26 cellular contexts compared by ENCODE assay signal in the genomic region with DNA sequence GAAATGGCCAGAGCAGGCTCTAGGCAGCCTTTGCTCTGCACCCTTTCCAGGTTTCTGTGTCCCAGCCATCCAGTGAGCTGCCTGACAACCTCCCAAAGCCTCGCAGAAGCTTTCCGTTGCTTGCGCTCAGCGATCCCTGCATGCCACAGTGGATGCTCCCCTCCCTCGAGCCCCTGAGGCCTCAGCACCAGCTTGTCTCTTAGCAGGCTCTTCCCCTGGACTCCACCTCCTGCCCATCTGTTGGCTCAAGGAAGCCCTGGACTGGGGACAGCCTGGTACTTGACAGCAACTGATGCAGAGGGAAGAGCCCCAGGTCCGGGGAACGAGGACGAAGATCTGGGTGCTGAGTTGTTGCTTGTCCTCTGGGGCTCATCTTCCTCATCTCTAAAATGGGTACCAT. TPM values are rescaled to one million over a fixed set of nuclear protein-coding genes. Genes with fewer than 3 reads are reported as not detected.
"Had no signal": no experiment of that assay in that cellular context is flagged by ENCODE, and none has a peak within 500 bp of the region (broad histone marks: within the 10 kb centered on the region; RNA-seq: fewer than 3 reads in every experiment).

No MANE protein-coding gene starts in this region.

- H3K27ac Mint-ChIP-seq: activated B cell treated with CpG ODN at 0.5 μM for 24 hours; activated CD4-positive, alpha-beta T cell treated with anti-CD3 and anti-CD28 coated beads, Interleukin-2, amount 10 ng/mL, durations not matched to agents 24 days and 14 days; activated CD8-positive, alpha-beta memory T cell treated with anti-CD3 and anti-CD28 coated beads, Interleukin-2, amount 10 ng/mL, durations not matched to agents 7 days and 5 days; activated naive CD4-positive, alpha-beta T cell treated with anti-CD3 and anti-CD28 coated beads for 36 hours; activated naive CD8-positive, alpha-beta T cell; activated T-helper 17 cell treated with anti-CD3 and anti-CD28 coated beads, Interleukin-2, amount 50 U/mL, for 72 hours; T-helper 1 cell treated with Interleukin-12 subunit alpha and Interleukin-12 subunit beta and Interleukin-4 antibody, amounts not matched to agents 30 μg/mL and 1 μg/mL, for 36 hours had no signal

- H3K9me3 Mint-ChIP-seq: activated B cell treated with CpG ODN at 0.5 μM for 24 hours; activated CD4-positive, alpha-beta T cell treated with anti-CD3 and anti-CD28 coated beads, Interleukin-2, amount 10 ng/mL, durations not matched to agents 24 days and 14 days; activated naive CD4-positive, alpha-beta T cell treated with anti-CD3 and anti-CD28 coated beads for 36 hours; activated T-cell treated with anti-CD3 and anti-CD28 coated beads, Interleukin-2, amount 50 U/mL, for 4 hours; activated T-helper 17 cell treated with anti-CD3 and anti-CD28 coated beads, Interleukin-2, amount 50 U/mL, for 72 hours; T-helper 1 cell treated with Interleukin-12 subunit alpha and Interleukin-12 subunit beta and Interleukin-4 antibody, amounts not matched to agents 30 μg/mL and 1 μg/mL, for 36 hours had no signal

- H3K27ac ChIP-seq: brain microvascular endothelial cell, cardiac muscle cell, Peyer's patch, RWPE1 had no signal

- H3K9me3 ChIP-seq: Peyer's patch had no signal

- H3K36me3 ChIP-seq: brain microvascular endothelial cell, cardiac muscle cell, MG63, Peyer's patch had no signal

- DNase-seq: activated B cell treated with CpG ODN at 0.5 μM for 24 hours; activated CD4-positive, alpha-beta T cell treated with anti-CD3 and anti-CD28 coated beads for 1 hour; activated CD4-positive, alpha-beta T cell treated with anti-CD3 and anti-CD28 coated beads, Interleukin-2, amount 10 ng/mL, durations not matched to agents 24 days and 14 days; activated CD4-positive, alpha-beta T cell treated with anti-CD3 and anti-CD28 coated beads, Interleukin-2, amount 50 U/mL, for 48 hours; activated CD8-positive, alpha-beta memory T cell treated with anti-CD3 and anti-CD28 coated beads, Interleukin-2, amount 10 ng/mL, durations not matched to agents 7 days and 5 days; activated gamma-delta T cell; activated naive CD4-positive, alpha-beta T cell treated with anti-CD3 and anti-CD28 coated beads for 36 hours; activated T-cell treated with anti-CD3 and anti-CD28 coated beads, Interleukin-2, amount 50 U/mL, for 4 hours; amygdala; brain microvascular endothelial cell; MG63; NCI-H1105; NCI-H1436; NCI-H1694 treated with DMSO at 0.1 percent for 48 hours; NCI-H2029 treated with DMSO at 0.1 percent for 48 hours; NCI-H510A treated with DMSO at 0.1 percent for 48 hours; NCI-H774; Peyer's patch; SHP77 treated with DMSO at 0.1 percent for 48 hours had no signal

- H3K4me3 ChIP-seq: cardiac muscle cell, MG63, Peyer's patch had no signal

- H3K27me3 ChIP-seq: cardiac muscle cell, Peyer's patch had no signal

- H3K4me3 Mint-ChIP-seq: activated B cell treated with CpG ODN at 0.5 μM for 24 hours; activated CD4-positive, alpha-beta T cell treated with anti-CD3 and anti-CD28 coated beads, Interleukin-2, amount 10 ng/mL, durations not matched to agents 24 days and 14 days; activated CD8-positive, alpha-beta memory T cell treated with anti-CD3 and anti-CD28 coated beads, Interleukin-2, amount 10 ng/mL, durations not matched to agents 7 days and 5 days; activated naive CD4-positive, alpha-beta T cell treated with anti-CD3 and anti-CD28 coated beads for 36 hours; activated naive CD8-positive, alpha-beta T cell; activated T-cell treated with anti-CD3 and anti-CD28 coated beads, Interleukin-2, amount 50 U/mL, for 4 hours; activated T-helper 17 cell treated with anti-CD3 and anti-CD28 coated beads, Interleukin-2, amount 50 U/mL, for 72 hours; T-helper 1 cell treated with Interleukin-12 subunit alpha and Interleukin-12 subunit beta and Interleukin-4 antibody, amounts not matched to agents 30 μg/mL and 1 μg/mL, for 36 hours had no signal

- H3K36me3 Mint-ChIP-seq: activated CD8-positive, alpha-beta memory T cell treated with anti-CD3 and anti-CD28 coated beads, Interleukin-2, amount 10 ng/mL, durations not matched to agents 7 days and 5 days; activated naive CD8-positive, alpha-beta T cell had no signal

- ATAC-seq: activated CD8-positive, alpha-beta memory T cell treated with anti-CD3 and anti-CD28 coated beads, Interleukin-2, amount 10 ng/mL, durations not matched to agents 7 days and 5 days; activated T-cell treated with anti-CD3 and anti-CD28 coated beads, Interleukin-2, amount 50 U/mL, for 4 hours; activated T-helper 17 cell treated with anti-CD3 and anti-CD28 coated beads, Interleukin-2, amount 50 U/mL, for 72 hours had no signal

- H3K4me1 ChIP-seq: Peyer's patch had no signal

- H3K4me1 Mint-ChIP-seq: activated B cell treated with CpG ODN at 0.5 μM for 24 hours; activated CD4-positive, alpha-beta T cell treated with anti-CD3 and anti-CD28 coated beads, Interleukin-2, amount 10 ng/mL, durations not matched to agents 24 days and 14 days; activated CD8-positive, alpha-beta memory T cell treated with anti-CD3 and anti-CD28 coated beads, Interleukin-2, amount 10 ng/mL, durations not matched to agents 7 days and 5 days; activated T-helper 17 cell treated with anti-CD3 and anti-CD28 coated beads, Interleukin-2, amount 50 U/mL, for 72 hours had no signal

RNA-seq across cellular contexts. Expression of a gene that starts 40.0 kb away (rescaled TPM):
- total RNA-seq: activated B cell treated with CpG ODN at 0.5 μM for 24 hours; activated CD4-positive, alpha-beta T cell treated with anti-CD3 and anti-CD28 coated beads, Interleukin-2, amount 10 ng/mL, durations not matched to agents 24 days and 14 days; activated CD8-positive, alpha-beta memory T cell treated with anti-CD3 and anti-CD28 coated beads, Interleukin-2, amount 10 ng/mL, durations not matched to agents 7 days and 5 days; activated naive CD4-positive, alpha-beta T cell treated with anti-CD3 and anti-CD28 coated beads for 36 hours; activated T-cell treated with anti-CD3 and anti-CD28 coated beads, Interleukin-2, amount 50 U/mL, for 4 hours; activated T-helper 17 cell treated with anti-CD3 and anti-CD28 coated beads, Interleukin-2, amount 50 U/mL, for 72 hours; cardiac muscle cell; chondrocyte; Peyer's patch; SK-MEL-5 had no signal

RNA-seq across cellular contexts. Expression of a gene that starts 40.1 kb away (rescaled TPM):
- total RNA-seq: activated B cell treated with CpG ODN at 0.5 μM for 24 hours; activated CD4-positive, alpha-beta T cell treated with anti-CD3 and anti-CD28 coated beads, Interleukin-2, amount 10 ng/mL, durations not matched to agents 24 days and 14 days; activated CD8-positive, alpha-beta memory T cell treated with anti-CD3 and anti-CD28 coated beads, Interleukin-2, amount 10 ng/mL, durations not matched to agents 7 days and 5 days; activated naive CD4-positive, alpha-beta T cell treated with anti-CD3 and anti-CD28 coated beads for 36 hours; activated T-cell treated with anti-CD3 and anti-CD28 coated beads, Interleukin-2, amount 50 U/mL, for 4 hours; activated T-helper 17 cell treated with anti-CD3 and anti-CD28 coated beads, Interleukin-2, amount 50 U/mL, for 72 hours; Peyer's patch had no signal
